13 cellular contexts compared by ENCODE assay signal in the genomic region with DNA sequence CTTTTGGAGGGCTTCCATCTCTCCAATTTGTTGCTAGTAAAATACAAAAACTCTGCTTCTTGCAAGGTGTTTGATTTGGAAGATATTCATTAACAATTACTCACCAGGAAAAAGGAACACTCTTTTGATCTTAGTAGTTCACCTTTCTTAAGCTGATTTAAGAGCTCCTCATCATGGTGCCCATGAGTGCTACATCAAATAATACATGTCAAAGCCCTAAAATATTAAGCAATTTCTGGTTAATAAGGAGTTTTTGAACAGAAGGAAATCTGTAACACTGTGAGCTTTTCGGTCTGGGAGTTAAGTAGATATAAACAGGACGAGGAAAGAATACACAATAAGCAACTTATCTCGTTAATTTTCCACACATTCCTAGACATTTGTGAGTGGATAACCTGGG.
DNase-seq lines count a peak whose midpoint lies in the region; ATAC-seq, FAIRE-seq and TF ChIP-seq lines count a peak whose summit lies in the region.
"Had no signal": no experiment of that assay in that cellular context is flagged by ENCODE, and none has a peak within 500 bp of the region (broad histone marks: within the 10 kb centered on the region; RNA-seq: fewer than 3 reads in every experiment).

No MANE protein-coding gene starts in this region.

- CTCF ChIA-PET in PC-3 (lab: Charles Lee) (interaction anchor here (0.5 to 1.1 kb wide), 6 partner anchors 9 to 328 kb away, joined by 3 to 6 read pairs (median 4); a partner anchor contains a TSS), endothelial cell of umbilical vein (lab: Charles Lee) (interaction anchor here (1.1 to 2.9 kb wide), 6 partner anchors 9 to 171 kb away, joined by 3 to 19 read pairs (median 11); a partner anchor contains a TSS), A673 (lab: Charles Lee) (interaction anchor here (1.3 kb wide), 1 partner anchor 9 kb away, joined by 4 read pairs; no protein-coding TSS in a partner anchor)

- H3K9me3 ChIP-seq in PC-3 (ENCODE audit: low read length) (no peaks in the 10 kb centered on the region), endothelial cell of umbilical vein (replicated peaks; ENCODE audit: control insufficient read depth, insufficient read depth, low read length) (no peaks in the 10 kb centered on the region), mesodermal cell (ENCODE audit: control insufficient read depth, low read length) (no peaks in the 10 kb centered on the region), A673 (ENCODE audit: low read depth, low read length, poor library complexity, severe bottlenecking) (no peaks in the 10 kb centered on the region), SJCRH30 (replicated peaks) (no peaks in the 10 kb centered on the region)
- H3K9me3 ChIP-seq: pancreas had no signal

- no peaks in the 10 kb centered on the region for H3K9me1 ChIP-seq in endothelial cell of umbilical vein (replicated peaks; ENCODE audit: control insufficient read depth, extremely low read depth, insufficient read depth, low read length)

- H3K4me1 ChIP-seq in PC-3 (ENCODE audit: insufficient read depth, low read length) (peaks cover 57% of the 10 kb centered on the region), endothelial cell of umbilical vein (ENCODE audit: control insufficient read depth, extremely low read depth, insufficient read depth, low read length) (peaks cover 32% of the 10 kb centered on the region), mesodermal cell (ENCODE audit: control insufficient read depth, insufficient read depth, low read length, poor library complexity, severe bottlenecking) (peaks cover 36% of the 10 kb centered on the region), A673 (ENCODE audit: insufficient read depth, low read length, poor library complexity, severe bottlenecking) (no peaks in the 10 kb centered on the region), SJCRH30 (peaks cover 20% of the 10 kb centered on the region)
- H3K4me1 ChIP-seq: pancreas had no signal

- no peaks in the 10 kb centered on the region for H3K36me3 ChIP-seq in PC-3 (ENCODE audit: low read depth, low read length)
- H3K36me3 ChIP-seq in endothelial cell of umbilical vein (ENCODE audit: control insufficient read depth in 2 of 2, extremely low read depth in 1 of 2, insufficient read depth in 2 of 2, low read length in 2 of 2), result no peaks in the 10 kb centered on the region
- H3K36me3 ChIP-seq in mesodermal cell (ENCODE audit: control insufficient read depth, insufficient read depth, low read length), result no peaks in the 10 kb centered on the region
- no peaks in the 10 kb centered on the region for H3K36me3 ChIP-seq in A673 (ENCODE audit: insufficient read depth, low read length, poor library complexity, severe bottlenecking)
- no peaks in the 10 kb centered on the region for H3K36me3 ChIP-seq in SJCRH30
- H3K36me3 ChIP-seq: pancreas had no signal

- peak; percentile 33 for TF ChIP-seq CTCF in D721Med (IDR thresholded peaks at IDR 0.05; ENCODE audit: insufficient read depth, missing control alignments)
- TF ChIP-seq CTCF in PC-3 (conservative IDR thresholded peaks at IDR 0.05; ENCODE audit: low read depth, low read length), result peak; percentile 69
- no peak for TF ChIP-seq CTCF in endothelial cell of umbilical vein (IDR thresholded peaks at IDR 0.05; ENCODE audit: extremely low read depth in 1 of 2, insufficient read depth in 1 of 2, low read depth in 1 of 2, low read length in 2 of 2)
- no peak for TF ChIP-seq CTCF in A673 (conservative IDR thresholded peaks at IDR 0.05; ENCODE audit: low read depth, low read length)

- H3F3A ChIP-seq in PC-3 (ENCODE audit: low read length, unreplicated experiment), result no peaks in the 10 kb centered on the region

- peak overlapping the region; percentile 3; the same call in 1 of the 2 replicates for H3K4me3 ChIP-seq in PC-3 (ENCODE audit: low read length)
- H3K4me3 ChIP-seq in endothelial cell of umbilical vein (replicated peaks in 1 of 3; ENCODE audit: insufficient read depth in 1 of 3, low read depth in 1 of 3, low read length in 3 of 3), result peak overlapping the region in 1 of 3 experiments; percentile 18
- H3K4me3 ChIP-seq in mesodermal cell (ENCODE audit: extremely low read depth, insufficient read depth, low read length, poor library complexity, severe bottlenecking), result no peak overlapping the region
- H3K4me3 ChIP-seq in A673 (ENCODE audit: low read depth, low read length, poor library complexity, severe bottlenecking), result no peak overlapping the region
- no peak overlapping the region for H3K4me3 ChIP-seq in SJCRH30
- H3K4me3 ChIP-seq: pancreas had no signal

- H3K27me3 ChIP-seq in PC-3 (ENCODE audit: low read length) (no peaks in the 10 kb centered on the region), endothelial cell of umbilical vein (ENCODE audit: control insufficient read depth in 2 of 2, insufficient read depth in 2 of 2, low read length in 2 of 2) (no peaks in the 10 kb centered on the region), A673 (replicated peaks; ENCODE audit: insufficient read depth, low read depth, low read length, poor library complexity) (no peaks in the 10 kb centered on the region), SJCRH30 (no peaks in the 10 kb centered on the region)
- H3K27me3 ChIP-seq: pancreas had no signal

- H3K9ac ChIP-seq in PC-3 (ENCODE audit: low read length), result peak overlapping the region; percentile 69
- peak overlapping the region; percentile 78 for H3K9ac ChIP-seq in endothelial cell of umbilical vein (replicated peaks; ENCODE audit: extremely low read depth, insufficient read depth, low read length)

- H3K79me2 ChIP-seq in PC-3 (ENCODE audit: low read length) (peaks cover 49% of the 10 kb centered on the region), endothelial cell of umbilical vein (ENCODE audit: control insufficient read depth, insufficient read depth, low read length) (no peaks in the 10 kb centered on the region)

- TF ChIP-seq POLR2A in endothelial cell of umbilical vein (IDR thresholded peaks at IDR 0.05; ENCODE audit: low read depth, low read length), result no peak

- no TSS peak for BruUV-seq in PC-3 (replicated peaks; lab: Mats Ljungman, UMichigan)
- BruUV-seq in endothelial cell of umbilical vein (replicated peaks; lab: Mats Ljungman, UMichigan), result no TSS peak
- no TSS peak for BruUV-seq in A673 (replicated peaks; lab: Mats Ljungman, UMichigan)

- dilution Hi-C loops in endothelial cell of umbilical vein (cut with MboI; ENCODE audit: extremely low pct_ligation_motif_present, low sequenced_read_pairs), result no loop called here

- ATAC-seq in PC-3, result peak; percentile 60
- ATAC-seq: pancreas had no signal

- WGBS in mesodermal cell (ENCODE audit: insufficient coverage in 2 of 2), 2 experiments, result no CpG with 5 or more reads among the region's 3 CpGs

- H2AFZ ChIP-seq in PC-3 (ENCODE audit: low read length), result no peak overlapping the region
- peak overlapping the region; percentile 71 for H2AFZ ChIP-seq in endothelial cell of umbilical vein (ENCODE audit: low read depth, low read length)

- POLR2A ChIA-PET in PC-3 (lab: Charles Lee; ENCODE audit: unreplicated experiment), result interaction anchor here (0.6 to 1.8 kb wide), 2 partner anchors 83 to 159 kb away, joined by 5 to 10 read pairs; a partner anchor contains a TSS
- POLR2A ChIA-PET in endothelial cell of umbilical vein (lab: Charles Lee), result interaction anchor here (2.9 kb wide), 1 partner anchor 84 kb away, joined by 8 read pairs; a partner anchor contains a TSS
- POLR2A ChIA-PET in A673 (lab: Charles Lee; ENCODE audit: low non-redundant PET), result no interaction called here

- H3K4me2 ChIP-seq in PC-3 (ENCODE audit: low read length) (peak overlapping the region; percentile 76), endothelial cell of umbilical vein (ENCODE audit: insufficient read depth, low read length) (peak overlapping the region; percentile 83)

- intact Hi-C loops in PC-3 (cut with micrococcal nuclease), result loop anchor here (1.0 to 2.0 kb wide), 4 partner anchors 31 to 383 kb away; a partner anchor contains a TSS
- intact Hi-C loops in endothelial cell of umbilical vein (cut with micrococcal nuclease), result no loop called here
- intact Hi-C loops in A673 (cut with micrococcal nuclease; ENCODE audit: unreplicated experiment), result no loop called here

- peak overlapping the region; percentile 65 for H3K27ac ChIP-seq in PC-3 (ENCODE audit: low read length)
- peak overlapping the region; percentile 82 for H3K27ac ChIP-seq in endothelial cell of umbilical vein (ENCODE audit: insufficient read depth, low read depth, low read length)
- H3K27ac ChIP-seq in mesodermal cell (ENCODE audit: low read depth, low read length, severe bottlenecking), result peak overlapping the region; percentile 51
- H3K27ac ChIP-seq in A673 (ENCODE audit: low read depth, low read length, poor library complexity, severe bottlenecking), result no peak overlapping the region
- no peak overlapping the region; the same call in 1 of the 2 replicates for H3K27ac ChIP-seq in SJCRH30
- H3K27ac ChIP-seq: pancreas had no signal

- H3K9me2 ChIP-seq in PC-3 (replicated peaks; ENCODE audit: low read length), result no peaks in the 10 kb centered on the region

- no peak for DNase-seq in D721Med (ENCODE audit: insufficient read length, low spot score)
- peak; percentile 56 for DNase-seq in PC-3
- DNase-seq in endothelial cell of umbilical vein (ENCODE audit: low read depth, low spot score), result peak; percentile 60
- DNase-seq in activated gamma-delta T cell (lab: John Stamatoyannopoulos, UW), result no peak
- no peak for DNase-seq in NCI-H524 (lab: John Stamatoyannopoulos, UW)
- no peak for DNase-seq in A673 (ENCODE audit: low spot score)
- DNase-seq in SJCRH30, result no peak
- DNase-seq: activated CD4-positive, alpha-beta T cell treated with anti-CD3 and anti-CD28 coated beads for 4 hours; activated T-cell treated with anti-CD3 and anti-CD28 coated beads for 4 hours; KBM-7; NCI-H1436 treated with DMSO at 0.1 percent for 48 hours; pancreas had no signal

- FAIRE-seq in D721Med (lab: Jason Lieb, UNC) (no peak), endothelial cell of umbilical vein (lab: Jason Lieb, UNC) (no peak)
- FAIRE-seq: pancreas had no signal

- H4K20me1 ChIP-seq in PC-3 (ENCODE audit: low read length) (no peaks in the 10 kb centered on the region), endothelial cell of umbilical vein (replicated peaks; ENCODE audit: control insufficient read depth, extremely low read depth, insufficient read depth, low read length) (no peaks in the 10 kb centered on the region)

TF ChIP-seq in endothelial cell of umbilical vein, 7 proteins besides CTCF, POLR2A, EP300 and RAD21 (continues in another document):
- no peak for TF ChIP-seq POLR2AphosphoS5 (IDR thresholded peaks at IDR 0.05; ENCODE audit: insufficient read depth, low read depth, low read length)
- TF ChIP-seq MYC (IDR thresholded peaks at IDR 0.05; ENCODE audit: low read depth, low read length), result no peak
- no peak for TF ChIP-seq FOS (IDR thresholded peaks at IDR 0.05; ENCODE audit: borderline replicate concordance, insufficient read depth, low read length)
- TF ChIP-seq GATA2 (IDR thresholded peaks at IDR 0.05; ENCODE audit: insufficient read depth, insufficient read length, low read depth, low read length), result no peak
- TF ChIP-seq EZH2 (IDR thresholded peaks at IDR 0.05; ENCODE audit: borderline replicate concordance, low read depth, low read length, severe bottlenecking), result no peak
- TF ChIP-seq, protein P1, sequence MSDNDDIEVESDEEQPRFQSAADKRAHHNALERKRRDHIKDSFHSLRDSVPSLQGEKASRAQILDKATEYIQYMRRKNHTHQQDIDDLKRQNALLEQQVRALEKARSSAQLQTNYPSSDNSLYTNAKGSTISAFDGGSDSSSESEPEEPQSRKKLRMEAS (IDR thresholded peaks at IDR 0.05; ENCODE audit: insufficient read depth, insufficient read length), result no peak

Comparison
In these comparisons a context has a peak if more than half of its experiments do, and no peak if none do; other contexts are left out.
1. DNase-seq: peak in PC-3 (single experiment) and endothelial cell of umbilical vein (single experiment); none in D721Med (single experiment), activated gamma-delta T cell (single experiment), NCI-H524 (0 of 2), A673 (single experiment) and SJCRH30 (0 of 2).
2. CTCF ChIP-seq: peak in D721Med (single experiment) and PC-3 (single experiment); none in endothelial cell of umbilical vein (0 of 2) and A673 (single experiment).
3. H3K27ac ChIP-seq: peak in PC-3 (single experiment), endothelial cell of umbilical vein (single experiment) and mesodermal cell (single experiment); none in A673 (single experiment) and SJCRH30 (single experiment).